9 cellular contexts compared by ENCODE assay signal in the genomic region with DNA sequence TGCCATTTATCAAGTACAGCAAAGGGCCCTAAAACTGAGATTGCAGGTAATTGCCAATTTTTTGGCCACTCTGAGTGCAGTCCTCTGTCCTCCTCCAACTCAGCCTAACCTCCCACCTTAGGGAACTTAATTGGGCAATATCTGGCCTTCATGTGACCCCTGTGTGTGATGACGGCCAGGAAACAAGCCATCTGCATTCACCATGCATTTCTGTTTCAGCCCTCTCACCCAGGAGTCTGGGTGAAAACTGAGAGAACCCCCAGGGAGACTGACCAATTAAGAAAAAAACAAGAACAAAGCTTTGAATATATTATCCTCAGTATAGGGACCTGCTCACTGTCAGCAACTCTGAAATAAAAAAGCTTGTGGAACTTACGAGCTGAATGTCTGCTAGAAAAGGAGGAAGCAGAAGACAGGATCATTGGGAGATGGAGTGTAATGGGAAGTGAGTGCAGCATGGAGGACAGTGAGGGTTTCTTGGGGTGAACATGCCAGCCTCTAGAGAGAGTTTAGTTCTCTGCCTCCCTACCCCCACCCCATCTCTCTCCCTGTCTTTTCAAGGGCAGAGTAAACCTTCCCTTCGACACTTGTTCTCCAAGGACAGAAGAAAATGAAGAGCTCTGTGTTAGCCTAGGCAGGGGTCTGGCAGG. TPM values are rescaled to one million over a fixed set of nuclear protein-coding genes. Genes with fewer than 3 reads are reported as not detected.
A peak's percentile ranks its signal among the peaks of the same experiment; 100 is the strongest.
DNase-seq lines count a peak whose midpoint lies in the region; ATAC-seq, FAIRE-seq and TF ChIP-seq lines count a peak whose summit lies in the region.
"Had no signal": no experiment of that assay in that cellular context is flagged by ENCODE, and none has a peak within 500 bp of the region (broad histone marks: within the 10 kb centered on the region; RNA-seq: fewer than 3 reads in every experiment).

No MANE protein-coding gene starts in this region.

- no peaks in the 10 kb centered on the region for H3K27me3 ChIP-seq in CD8-positive, alpha-beta memory T cell (ENCODE audit: insufficient read depth, low read length, poor library complexity, severe bottlenecking)
- H3K27me3 ChIP-seq in adrenal gland (no peaks in the 10 kb centered on the region), Caco-2 (replicated peaks; ENCODE audit: control insufficient read depth, insufficient read depth, low read length) (no peaks in the 10 kb centered on the region)
- no peaks in the 10 kb centered on the region for H3K27me3 ChIP-seq in naive thymus-derived CD4-positive, alpha-beta T cell (ENCODE audit: control insufficient read depth in 2 of 2, insufficient read depth in 2 of 2, low read length in 2 of 2)

- H3K4me3 ChIP-seq in CD8-positive, alpha-beta memory T cell (ENCODE audit: low read length): no peak overlapping the region
- no peak overlapping the region for H3K4me3 ChIP-seq in adrenal gland
- H3K4me3 ChIP-seq in naive thymus-derived CD4-positive, alpha-beta T cell (ENCODE audit: low read length): no peak overlapping the region
- no peak overlapping the region for H3K4me3 ChIP-seq in Caco-2 (ENCODE audit: low read depth, low read length)

- H3K9me3 ChIP-seq in CD8-positive, alpha-beta memory T cell (ENCODE audit: low read length): no peaks in the 10 kb centered on the region
- no peaks in the 10 kb centered on the region for H3K9me3 ChIP-seq in adrenal gland (replicated peaks in 1 of 3)
- no peaks in the 10 kb centered on the region for H3K9me3 ChIP-seq in naive thymus-derived CD4-positive, alpha-beta T cell (ENCODE audit: control insufficient read depth in 2 of 3, low read length in 3 of 3)
- no peaks in the 10 kb centered on the region for H3K9me3 ChIP-seq in Caco-2

- no peak overlapping the region for H3K27ac ChIP-seq in CD8-positive, alpha-beta memory T cell (ENCODE audit: low read depth, low read length)
- H3K27ac ChIP-seq in adrenal gland: peak overlapping the region in 4 of 5 donors; percentile 20 to 74 (median 67)
- H3K27ac ChIP-seq in naive thymus-derived CD4-positive, alpha-beta T cell (ENCODE audit: low read depth, low read length): peak overlapping the region; percentile 40
- H3K27ac ChIP-seq: VCaP had no signal

- POLR2A ChIA-PET in CD8-positive, alpha-beta memory T cell (lab: Charles Lee): no interaction called here
- POLR2A ChIA-PET in naive thymus-derived CD4-positive, alpha-beta T cell (lab: Charles Lee): interaction anchor here (0.6 kb wide), 1 partner anchor 32 kb away, joined by 3 read pairs; no protein-coding TSS in a partner anchor
- POLR2A ChIA-PET in Caco-2 (lab: Charles Lee): no interaction called here

- no peaks in the 10 kb centered on the region for H3K27me3 Mint-ChIP-seq in CD8-positive, alpha-beta memory T cell
- no peaks in the 10 kb centered on the region for H3K27me3 Mint-ChIP-seq in naive thymus-derived CD4-positive, alpha-beta T cell
- no peaks in the 10 kb centered on the region for H3K27me3 Mint-ChIP-seq in Caco-2 (ENCODE audit: insufficient read depth, unreplicated experiment)

- peak; percentile 27 for ATAC-seq in HG02885 (IDR thresholded peaks at IDR 0.05; ENCODE audit: poor library complexity, unreplicated experiment)
- peak; percentile 32 for ATAC-seq in naive thymus-derived CD4-positive, alpha-beta T cell

- H3K4me3 Mint-ChIP-seq in CD8-positive, alpha-beta memory T cell: peak overlapping the region in 6 of 7 donors; percentile 3 to 67 (median 46)
- H3K4me3 Mint-ChIP-seq in naive thymus-derived CD4-positive, alpha-beta T cell: peak overlapping the region; percentile 37 to 86 (median 74)
- no peak overlapping the region for H3K4me3 Mint-ChIP-seq in Caco-2 (ENCODE audit: unreplicated experiment)

- intact Hi-C loops in adrenal gland (cut with DNase I) (no loop called here), Caco-2 (cut with micrococcal nuclease; ENCODE audit: unreplicated experiment) (no loop called here)
- intact Hi-C loops in naive thymus-derived CD4-positive, alpha-beta T cell (cut with micrococcal nuclease): loop anchor here (1.0 kb wide), 2 partner anchors 8 kb away; no protein-coding TSS in a partner anchor

- DNase-seq in CD8-positive, alpha-beta memory T cell: no peak
- peak in 2 of 7 donors; percentile 34 to 37 for DNase-seq in adrenal gland
- DNase-seq in naive thymus-derived CD4-positive, alpha-beta T cell: no peak
- no peak for DNase-seq in GM19240 (ENCODE audit: insufficient read length, low spot score)
- DNase-seq in Caco-2: no peak
- no peak for DNase-seq in D721Med (ENCODE audit: insufficient read length, low spot score)
- DNase-seq in GM19239 (ENCODE audit: insufficient read length, low spot score): no peak

- CTCF ChIA-PET in CD8-positive, alpha-beta memory T cell (lab: Charles Lee): interaction anchor here (1.2 kb wide), 1 partner anchor 10 kb away, joined by 3 read pairs; no protein-coding TSS in a partner anchor
- CTCF ChIA-PET in naive thymus-derived CD4-positive, alpha-beta T cell (lab: Charles Lee): interaction anchor here (0.7 to 1.0 kb wide), 3 partner anchors 23 to 243 kb away, joined by 3 read pairs; no protein-coding TSS in a partner anchor
- CTCF ChIA-PET in Caco-2 (lab: Charles Lee): no interaction called here

- BruUV-seq in Caco-2 (replicated peaks; lab: Mats Ljungman, UMichigan): no TSS peak

- TF ChIP-seq CTCF in adrenal gland (IDR thresholded peaks at IDR 0.05): no peak
- no peak for TF ChIP-seq CTCF in Caco-2 (IDR thresholded peaks at IDR 0.05; ENCODE audit: insufficient read depth in 1 of 2, low read depth in 1 of 2, low read length in 1 of 2, severe bottlenecking in 1 of 2, unreplicated experiment in 1 of 2)
- no peak for TF ChIP-seq CTCF in D721Med (IDR thresholded peaks at IDR 0.05; ENCODE audit: insufficient read depth, missing control alignments)

- H3K9me3 Mint-ChIP-seq in CD8-positive, alpha-beta memory T cell: no peaks in the 10 kb centered on the region
- H3K9me3 Mint-ChIP-seq in naive thymus-derived CD4-positive, alpha-beta T cell: peaks cover 0 to 5% (median 0%) of the 10 kb centered on the region in 11 donors
- no peaks in the 10 kb centered on the region for H3K9me3 Mint-ChIP-seq in Caco-2 (ENCODE audit: unreplicated experiment)

- FAIRE-seq in D721Med (lab: Jason Lieb, UNC) (no peak), GM19239 (lab: Jason Lieb, UNC) (no peak)

- no peaks in the 10 kb centered on the region for H3K36me3 ChIP-seq in CD8-positive, alpha-beta memory T cell (ENCODE audit: insufficient read depth, low read length)
- no peaks in the 10 kb centered on the region for H3K36me3 ChIP-seq in adrenal gland (replicated peaks in 1 of 2)
- H3K36me3 ChIP-seq in naive thymus-derived CD4-positive, alpha-beta T cell (ENCODE audit: control insufficient read depth in 2 of 3, insufficient read depth in 3 of 3, low read length in 3 of 3): no peaks in the 10 kb centered on the region
- no peaks in the 10 kb centered on the region for H3K36me3 ChIP-seq in Caco-2 (ENCODE audit: control insufficient read depth, insufficient read depth, low read length)

- H3K27ac Mint-ChIP-seq in CD8-positive, alpha-beta memory T cell: peak overlapping the region in 7 of 8 donors; percentile 35 to 83 (median 52)
- peak overlapping the region in 8 of 9 donors; percentile 33 to 94 (median 84) for H3K27ac Mint-ChIP-seq in naive thymus-derived CD4-positive, alpha-beta T cell
- no peak overlapping the region for H3K27ac Mint-ChIP-seq in Caco-2 (ENCODE audit: unreplicated experiment)

- peaks cover 7 to 17% (median 7%) of the 10 kb centered on the region in 3 donors for H3K36me3 Mint-ChIP-seq in CD8-positive, alpha-beta memory T cell
- peaks cover 0 to 24% (median 18%) of the 10 kb centered on the region in 5 donors for H3K36me3 Mint-ChIP-seq in naive thymus-derived CD4-positive, alpha-beta T cell
- no peaks in the 10 kb centered on the region for H3K36me3 Mint-ChIP-seq in Caco-2 (ENCODE audit: insufficient read depth, unreplicated experiment)

- peaks cover 75 to 92% (median 87%) of the 10 kb centered on the region in 3 donors for H3K4me1 Mint-ChIP-seq in CD8-positive, alpha-beta memory T cell
- H3K4me1 Mint-ChIP-seq in naive thymus-derived CD4-positive, alpha-beta T cell: peaks cover 47 to 90% (median 85%) of the 10 kb centered on the region in 7 donors
- no peaks in the 10 kb centered on the region for H3K4me1 Mint-ChIP-seq in Caco-2 (ENCODE audit: low read depth, unreplicated experiment)

- WGBS in adrenal gland, 4 donors: 14 to 24% (median 19%) methylated on average over 3 of the region's 3 CpGs

- TF ChIP-seq POLR2A in adrenal gland (IDR thresholded peaks at IDR 0.05): no peak

- peaks cover 64% of the 10 kb centered on the region for H3K4me1 ChIP-seq in CD8-positive, alpha-beta memory T cell (ENCODE audit: insufficient read depth, low read length)
- H3K4me1 ChIP-seq in adrenal gland (replicated peaks in 1 of 2): peaks cover 38 to 59% of the 10 kb centered on the region in 2 donors
- H3K4me1 ChIP-seq in naive thymus-derived CD4-positive, alpha-beta T cell (ENCODE audit: control insufficient read depth in 2 of 2, insufficient read depth in 2 of 2, low read length in 2 of 2): peaks cover 9 to 39% of the 10 kb centered on the region in 2 donors
- H3K4me1 ChIP-seq in Caco-2: no peaks in the 10 kb centered on the region

RNA-seq across cellular contexts. Expression of a gene that starts 9.6 kb away (rescaled TPM):
- 10 to 100 TPM; 38.5 to 38.6 TPM for total RNA-seq in CD8-positive, alpha-beta memory T cell
- 80.4 TPM for polyA plus RNA-seq in CD8-positive, alpha-beta memory T cell
- total RNA-seq in adrenal gland (100 to 1,000 TPM in 3 of 8 donors, 10 to 100 TPM in 5; 42.7 to 144 (median 89.1) TPM), Caco-2 (2022) (8.4 and 9.3 TPM in 2 replicates)
- 10 to 100 TPM; 30.2 to 89.3 (median 39.4) TPM for polyA plus RNA-seq in adrenal gland
- total RNA-seq in naive thymus-derived CD4-positive, alpha-beta T cell: 10 to 100 TPM; 44.7 to 84.4 (median 63.5) TPM
- polyA plus RNA-seq in naive thymus-derived CD4-positive, alpha-beta T cell: 10 to 100 TPM; 82.6 to 84.3 TPM

Comparison
In these comparisons a context has a peak if more than half of its experiments do, and no peak if none do; other contexts are left out.
1. intact Hi-C loops: an anchor here in naive thymus-derived CD4-positive, alpha-beta T cell (1.0 kb wide); none called in adrenal gland and Caco-2.